1 cellular context compared by ENCODE assay signal in genomic region chr12:107681836-107682820, GRCh38.
A peak's percentile ranks its signal among the peaks of the same experiment; 100 is the strongest.
TF ChIP-seq lines count a peak whose summit lies in the region.

No MANE protein-coding gene starts in this region.

TF ChIP-seq in HepG2, 621 proteins besides CTCF, POLR2A, EP300 and RAD21 (continued from another document and continues in another):
- TF ChIP-seq AFF4 (CRISPR knock-in tag; IDR thresholded peaks at IDR 0.05), result 0 out of 2 replicates have a peak, but pooled peaks have one; percentile 45
- no peak; the same call in 1 of the 2 replicates for TF ChIP-seq ZNF460 (CRISPR knock-in tag; IDR thresholded peaks at IDR 0.05; ENCODE audit: borderline replicate concordance)
- no peak; the same call in 1 of the 2 replicates for TF ChIP-seq ZNF124 (CRISPR knock-in tag; IDR thresholded peaks at IDR 0.05)
- TF ChIP-seq, protein P1, sequence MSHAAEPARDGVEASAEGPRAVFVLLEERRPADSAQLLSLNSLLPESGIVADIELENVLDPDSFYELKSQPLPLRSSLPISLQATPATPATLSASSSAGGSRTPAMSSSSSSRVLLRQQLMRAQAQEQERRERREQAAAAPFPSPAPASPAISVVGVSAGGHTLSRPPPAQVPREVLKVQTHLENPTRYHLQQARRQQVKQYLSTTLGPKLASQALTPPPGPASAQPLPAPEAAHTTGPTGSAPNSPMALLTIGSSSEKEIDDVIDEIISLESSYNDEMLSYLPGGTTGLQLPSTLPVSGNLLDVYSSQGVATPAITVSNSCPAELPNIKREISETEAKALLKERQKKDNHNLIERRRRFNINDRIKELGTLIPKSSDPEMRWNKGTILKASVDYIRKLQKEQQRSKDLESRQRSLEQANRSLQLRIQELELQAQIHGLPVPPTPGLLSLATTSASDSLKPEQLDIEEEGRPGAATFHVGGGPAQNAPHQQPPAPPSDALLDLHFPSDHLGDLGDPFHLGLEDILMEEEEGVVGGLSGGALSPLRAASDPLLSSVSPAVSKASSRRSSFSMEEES (CRISPR knock-in tag; IDR thresholded peaks at IDR 0.05), result peak; percentile 65
- no peak for TF ChIP-seq MTF1 (CRISPR knock-in tag; IDR thresholded peaks at IDR 0.05)
- TF ChIP-seq TGIF2 (CRISPR knock-in tag; IDR thresholded peaks at IDR 0.05), result no peak
- peak; percentile 43; the same call in 1 of the 2 replicates for TF ChIP-seq SP4 (CRISPR knock-in tag; IDR thresholded peaks at IDR 0.05)
- peak; percentile 70; the same call in 1 of the 2 replicates for TF ChIP-seq ZNF609 (CRISPR knock-in tag; IDR thresholded peaks at IDR 0.05; ENCODE audit: borderline replicate concordance)
- TF ChIP-seq, protein P2, sequence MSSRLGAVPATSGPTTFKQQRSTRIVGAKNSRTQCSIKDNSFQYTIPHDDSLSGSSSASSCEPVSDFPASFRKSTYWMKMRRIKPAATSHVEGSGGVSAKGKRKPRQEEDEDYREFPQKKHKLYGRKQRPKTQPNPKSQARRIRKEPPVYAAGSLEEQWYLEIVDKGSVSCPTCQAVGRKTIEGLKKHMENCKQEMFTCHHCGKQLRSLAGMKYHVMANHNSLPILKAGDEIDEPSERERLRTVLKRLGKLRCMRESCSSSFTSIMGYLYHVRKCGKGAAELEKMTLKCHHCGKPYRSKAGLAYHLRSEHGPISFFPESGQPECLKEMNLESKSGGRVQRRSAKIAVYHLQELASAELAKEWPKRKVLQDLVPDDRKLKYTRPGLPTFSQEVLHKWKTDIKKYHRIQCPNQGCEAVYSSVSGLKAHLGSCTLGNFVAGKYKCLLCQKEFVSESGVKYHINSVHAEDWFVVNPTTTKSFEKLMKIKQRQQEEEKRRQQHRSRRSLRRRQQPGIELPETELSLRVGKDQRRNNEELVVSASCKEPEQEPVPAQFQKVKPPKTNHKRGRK (CRISPR knock-in tag; IDR thresholded peaks at IDR 0.05), result no peak
- no peak for TF ChIP-seq ZNF414 (CRISPR knock-in tag; IDR thresholded peaks at IDR 0.05)
- TF ChIP-seq BCL6 (CRISPR knock-in tag; IDR thresholded peaks at IDR 0.05), result no peak; the same call in 1 of the 2 replicates
- no peak for TF ChIP-seq RERE (CRISPR knock-in tag; IDR thresholded peaks at IDR 0.05; ENCODE audit: low read depth)
- TF ChIP-seq PITX1 (CRISPR knock-in tag; IDR thresholded peaks at IDR 0.05), result no peak
- TF ChIP-seq SP5 (CRISPR knock-in tag; IDR thresholded peaks at IDR 0.05; ENCODE audit: borderline replicate concordance, low read depth), result no peak; the same call in 1 of the 2 replicates
- TF ChIP-seq RNF2 (conservative IDR thresholded peaks at IDR 0.05; ENCODE audit: low read depth), result no peak
- TF ChIP-seq, protein P3, sequence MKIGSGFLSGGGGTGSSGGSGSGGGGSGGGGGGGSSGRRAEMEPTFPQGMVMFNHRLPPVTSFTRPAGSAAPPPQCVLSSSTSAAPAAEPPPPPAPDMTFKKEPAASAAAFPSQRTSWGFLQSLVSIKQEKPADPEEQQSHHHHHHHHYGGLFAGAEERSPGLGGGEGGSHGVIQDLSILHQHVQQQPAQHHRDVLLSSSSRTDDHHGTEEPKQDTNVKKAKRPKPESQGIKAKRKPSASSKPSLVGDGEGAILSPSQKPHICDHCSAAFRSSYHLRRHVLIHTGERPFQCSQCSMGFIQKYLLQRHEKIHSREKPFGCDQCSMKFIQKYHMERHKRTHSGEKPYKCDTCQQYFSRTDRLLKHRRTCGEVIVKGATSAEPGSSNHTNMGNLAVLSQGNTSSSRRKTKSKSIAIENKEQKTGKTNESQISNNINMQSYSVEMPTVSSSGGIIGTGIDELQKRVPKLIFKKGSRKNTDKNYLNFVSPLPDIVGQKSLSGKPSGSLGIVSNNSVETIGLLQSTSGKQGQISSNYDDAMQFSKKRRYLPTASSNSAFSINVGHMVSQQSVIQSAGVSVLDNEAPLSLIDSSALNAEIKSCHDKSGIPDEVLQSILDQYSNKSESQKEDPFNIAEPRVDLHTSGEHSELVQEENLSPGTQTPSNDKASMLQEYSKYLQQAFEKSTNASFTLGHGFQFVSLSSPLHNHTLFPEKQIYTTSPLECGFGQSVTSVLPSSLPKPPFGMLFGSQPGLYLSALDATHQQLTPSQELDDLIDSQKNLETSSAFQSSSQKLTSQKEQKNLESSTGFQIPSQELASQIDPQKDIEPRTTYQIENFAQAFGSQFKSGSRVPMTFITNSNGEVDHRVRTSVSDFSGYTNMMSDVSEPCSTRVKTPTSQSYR (CRISPR knock-in tag; IDR thresholded peaks at IDR 0.05; ENCODE audit: borderline replicate concordance), result peak; percentile 23; the same call in 1 of the 2 replicates
- TF ChIP-seq, protein P4, sequence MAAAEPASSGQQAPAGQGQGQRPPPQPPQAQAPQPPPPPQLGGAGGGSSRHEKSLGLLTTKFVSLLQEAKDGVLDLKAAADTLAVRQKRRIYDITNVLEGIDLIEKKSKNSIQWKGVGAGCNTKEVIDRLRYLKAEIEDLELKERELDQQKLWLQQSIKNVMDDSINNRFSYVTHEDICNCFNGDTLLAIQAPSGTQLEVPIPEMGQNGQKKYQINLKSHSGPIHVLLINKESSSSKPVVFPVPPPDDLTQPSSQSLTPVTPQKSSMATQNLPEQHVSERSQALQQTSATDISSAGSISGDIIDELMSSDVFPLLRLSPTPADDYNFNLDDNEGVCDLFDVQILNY (CRISPR knock-in tag; conservative IDR thresholded peaks at IDR 0.05), result no peak
- peak; percentile 64; the same call in 1 of the 3 replicates for TF ChIP-seq MXI1 (IDR thresholded peaks at IDR 0.05; ENCODE audit: borderline replicate concordance, low read depth, low read length)
- TF ChIP-seq SP1 (IDR thresholded peaks at IDR 0.05), result no peak
- TF ChIP-seq SP1 (CRISPR knock-in tag; IDR thresholded peaks at IDR 0.05), result no peak
- no peak for TF ChIP-seq ZNF674 (CRISPR knock-in tag; IDR thresholded peaks at IDR 0.05; ENCODE audit: low read depth)
- no peak for TF ChIP-seq ZNF30 (CRISPR knock-in tag; IDR thresholded peaks at IDR 0.05)
- TF ChIP-seq ZNF883 (CRISPR knock-in tag; IDR thresholded peaks at IDR 0.05; ENCODE audit: not compliant biosample characterization), result no peak
- TF ChIP-seq, protein P5, sequence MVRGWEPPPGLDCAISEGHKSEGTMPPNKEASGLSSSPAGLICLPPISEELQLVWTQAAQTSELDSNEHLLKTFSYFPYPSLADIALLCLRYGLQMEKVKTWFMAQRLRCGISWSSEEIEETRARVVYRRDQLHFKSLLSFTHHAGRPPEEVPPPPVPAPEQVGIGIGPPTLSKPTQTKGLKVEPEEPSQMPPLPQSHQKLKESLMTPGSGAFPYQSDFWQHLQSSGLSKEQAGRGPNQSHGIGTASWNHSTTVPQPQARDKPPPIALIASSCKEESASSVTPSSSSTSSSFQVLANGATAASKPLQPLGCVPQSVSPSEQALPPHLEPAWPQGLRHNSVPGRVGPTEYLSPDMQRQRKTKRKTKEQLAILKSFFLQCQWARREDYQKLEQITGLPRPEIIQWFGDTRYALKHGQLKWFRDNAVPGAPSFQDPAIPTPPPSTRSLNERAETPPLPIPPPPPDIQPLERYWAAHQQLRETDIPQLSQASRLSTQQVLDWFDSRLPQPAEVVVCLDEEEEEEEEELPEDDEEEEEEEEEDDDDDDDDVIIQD (CRISPR knock-in tag; IDR thresholded peaks at IDR 0.05; ENCODE audit: low read depth), result peak; percentile 100
